In the genomic region with DNA sequence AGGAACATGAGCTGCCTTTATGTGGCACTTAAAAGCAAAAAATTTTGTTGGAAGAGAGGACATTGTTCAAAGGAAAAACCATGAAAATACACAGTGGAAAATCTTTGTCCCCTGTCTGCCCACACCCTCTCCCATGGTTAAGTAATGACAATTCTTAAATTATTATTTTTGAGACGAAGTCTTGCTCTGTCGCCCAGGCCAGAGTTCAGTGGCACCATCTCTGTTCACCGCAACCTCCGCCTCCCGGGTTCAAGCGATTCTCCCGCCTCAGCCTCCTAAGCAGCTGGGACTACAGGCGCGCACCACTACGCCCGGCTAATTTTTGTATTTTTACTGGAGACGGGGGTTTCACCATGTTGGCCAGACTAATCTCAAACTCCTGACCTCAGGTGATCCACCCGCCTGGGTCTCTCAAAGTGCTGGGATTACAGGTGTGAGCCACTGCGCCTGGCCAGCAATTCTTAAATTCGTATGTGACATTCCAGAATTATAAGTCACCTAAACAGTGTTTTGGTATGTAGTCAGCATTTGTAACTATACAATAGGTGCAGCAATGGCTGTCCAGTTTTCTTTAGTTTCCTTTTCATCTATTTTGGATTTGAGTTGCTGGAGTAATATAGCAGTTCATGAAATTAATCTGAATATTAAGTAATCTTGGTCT, we compare ENCODE assay signal across 1 cellular context.
TF ChIP-seq lines count a peak whose summit lies in the region.

No MANE protein-coding gene starts in this region.

TF ChIP-seq in H1, 55 proteins besides CTCF, POLR2A, EP300 and RAD21:
- TF ChIP-seq KDM4A (IDR thresholded peaks at IDR 0.05; ENCODE audit: low read depth, low read length, severe bottlenecking) (no peak), EZH2 (IDR thresholded peaks at IDR 0.05; ENCODE audit: low read depth, low read length, severe bottlenecking) (no peak), CBX5 (IDR thresholded peaks at IDR 0.05; ENCODE audit: low read depth, low read length) (no peak), SUZ12 (IDR thresholded peaks at IDR 0.05; ENCODE audit: low read length) (no peak), EGR1 (IDR thresholded peaks at IDR 0.05; ENCODE audit: borderline replicate concordance, low read depth, low read length) (no peak), FOSL1 (IDR thresholded peaks at IDR 0.05; ENCODE audit: insufficient read depth, low read depth, low read length) (no peak)
- TF ChIP-seq, protein P1, sequence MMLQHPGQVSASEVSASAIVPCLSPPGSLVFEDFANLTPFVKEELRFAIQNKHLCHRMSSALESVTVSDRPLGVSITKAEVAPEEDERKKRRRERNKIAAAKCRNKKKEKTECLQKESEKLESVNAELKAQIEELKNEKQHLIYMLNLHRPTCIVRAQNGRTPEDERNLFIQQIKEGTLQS (IDR thresholded peaks at IDR 0.05; ENCODE audit: insufficient read depth, low read depth, low read length) = no peak
- TF ChIP-seq, protein P2, sequence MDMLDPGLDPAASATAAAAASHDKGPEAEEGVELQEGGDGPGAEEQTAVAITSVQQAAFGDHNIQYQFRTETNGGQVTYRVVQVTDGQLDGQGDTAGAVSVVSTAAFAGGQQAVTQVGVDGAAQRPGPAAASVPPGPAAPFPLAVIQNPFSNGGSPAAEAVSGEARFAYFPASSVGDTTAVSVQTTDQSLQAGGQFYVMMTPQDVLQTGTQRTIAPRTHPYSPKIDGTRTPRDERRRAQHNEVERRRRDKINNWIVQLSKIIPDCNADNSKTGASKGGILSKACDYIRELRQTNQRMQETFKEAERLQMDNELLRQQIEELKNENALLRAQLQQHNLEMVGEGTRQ (IDR thresholded peaks at IDR 0.05; ENCODE audit: low read length) = no peak
- TF ChIP-seq, protein P3, sequence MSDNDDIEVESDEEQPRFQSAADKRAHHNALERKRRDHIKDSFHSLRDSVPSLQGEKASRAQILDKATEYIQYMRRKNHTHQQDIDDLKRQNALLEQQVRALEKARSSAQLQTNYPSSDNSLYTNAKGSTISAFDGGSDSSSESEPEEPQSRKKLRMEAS (IDR thresholded peaks at IDR 0.05) = no peak
TF ChIP-seq in H1: peak in this region for 0.
